ENCODE assay signal across 18 cellular contexts in genomic region chr6:246349-246748, GRCh38.
"Had no signal": no experiment of that assay in that cellular context is flagged by ENCODE, and none has a peak within 500 bp of the region (broad histone marks: within the 10 kb centered on the region; RNA-seq: fewer than 3 reads in every experiment).

No MANE protein-coding gene starts in this region.

- H3K4me3 Mint-ChIP-seq: activated naive CD4-positive, alpha-beta T cell treated with anti-CD3 and anti-CD28 coated beads, Interleukin-2, amount 10 ng/mL, durations not matched to agents 7 days and 5 days; activated T-cell treated with anti-CD3 and anti-CD28 coated beads, Interleukin-2, amount 50 U/mL, for 4 hours; effector memory CD8-positive, alpha-beta T cell; natural killer cell treated with Interleukin-12 subunit alpha and Interleukin-12 subunit beta and Interleukin-15 and Interleukin-18, amount 100 ng/mL, for 72 hours; stimulated activated memory B cell treated with anti-CD40 and anti-IgM and Interleukin-4, amounts not matched to agents 10 μg/mL and 1 μg/mL and 100 μg/mL, for 72 hours had no signal

- DNase-seq: activated CD4-positive, alpha-beta T cell treated with anti-CD3 and anti-CD28 coated beads, Interleukin-2, amount 50 U/mL, for 1 hour; activated CD8-positive, alpha-beta memory T cell treated with anti-CD3 and anti-CD28 coated beads, Interleukin-2, amount 50 U/mL, for 4 hours; activated naive CD4-positive, alpha-beta T cell treated with anti-CD3 and anti-CD28 coated beads, Interleukin-2, amount 10 ng/mL, durations not matched to agents 7 days and 5 days; activated T-cell treated with anti-CD3 and anti-CD28 coated beads, Interleukin-2, amount 50 U/mL, for 4 hours; effector memory CD8-positive, alpha-beta T cell; foreskin melanocyte; head of caudate nucleus; kidney; sigmoid colon; spleen; stimulated activated CD4-positive, alpha-beta T cell treated with anti-CD3 and anti-CD28 coated beads, Interleukin-4, amount 100 ng/mL, for 4 hours had no signal

- H3K36me3 Mint-ChIP-seq: activated naive CD4-positive, alpha-beta T cell treated with anti-CD3 and anti-CD28 coated beads, Interleukin-2, amount 10 ng/mL, durations not matched to agents 7 days and 5 days; stimulated activated memory B cell treated with anti-CD40 and anti-IgM and Interleukin-4, amounts not matched to agents 10 μg/mL and 1 μg/mL and 100 μg/mL, for 72 hours had no signal

- H3K27ac Mint-ChIP-seq: activated naive CD4-positive, alpha-beta T cell treated with anti-CD3 and anti-CD28 coated beads, Interleukin-2, amount 10 ng/mL, durations not matched to agents 7 days and 5 days; effector memory CD8-positive, alpha-beta T cell; natural killer cell treated with Interleukin-12 subunit alpha and Interleukin-12 subunit beta and Interleukin-15 and Interleukin-18, amount 100 ng/mL, for 72 hours; stimulated activated memory B cell treated with anti-CD40 and anti-IgM and Interleukin-4, amounts not matched to agents 10 μg/mL and 1 μg/mL and 100 μg/mL, for 72 hours had no signal

- ATAC-seq: effector memory CD8-positive, alpha-beta T cell; left lobe of liver; natural killer cell treated with Interleukin-12 subunit alpha and Interleukin-12 subunit beta and Interleukin-15 and Interleukin-18, amount 100 ng/mL, for 72 hours; stimulated activated memory B cell treated with anti-CD40 and anti-IgM and Interleukin-4, amounts not matched to agents 10 μg/mL and 1 μg/mL and 100 μg/mL, for 72 hours had no signal

- H3K27ac ChIP-seq: cardiac muscle cell, neutrophil, parathyroid adenoma, sigmoid colon, spleen had no signal

- H3K4me3 ChIP-seq: cardiac muscle cell, lung, sigmoid colon, spleen had no signal

- H3K27me3 Mint-ChIP-seq: stimulated activated memory B cell treated with anti-CD40 and anti-IgM and Interleukin-4, amounts not matched to agents 10 μg/mL and 1 μg/mL and 100 μg/mL, for 72 hours had no signal

- H3K9me3 Mint-ChIP-seq: activated naive CD4-positive, alpha-beta T cell treated with anti-CD3 and anti-CD28 coated beads, Interleukin-2, amount 10 ng/mL, durations not matched to agents 7 days and 5 days; effector memory CD8-positive, alpha-beta T cell; natural killer cell treated with Interleukin-12 subunit alpha and Interleukin-12 subunit beta and Interleukin-15 and Interleukin-18, amount 100 ng/mL, for 72 hours; stimulated activated memory B cell treated with anti-CD40 and anti-IgM and Interleukin-4, amounts not matched to agents 10 μg/mL and 1 μg/mL and 100 μg/mL, for 72 hours had no signal
